Comparison of ENCODE assay signal across 8 cellular contexts in genomic region chr9:33458444-33458843, GRCh38. TPM values are rescaled to one million over a fixed set of nuclear protein-coding genes. Genes with fewer than 3 reads are reported as not detected.
DNase-seq lines count a peak whose midpoint lies in the region; ATAC-seq and TF ChIP-seq lines count a peak whose summit lies in the region.

No MANE protein-coding gene starts in this region.

- H3K9me3 Mint-ChIP-seq in naive thymus-derived CD8-positive, alpha-beta T cell = no peaks in the 10 kb centered on the region

- no peak for TF ChIP-seq CTCF in GM10248 (IDR thresholded peaks at IDR 0.05; ENCODE audit: control extremely low read depth, extremely low read depth, low read depth, missing control alignments)

- CTCF ChIA-PET in GM10248 (lab: Yijun Ruan, JAX) = interaction anchor here (1.1 to 2.5 kb wide), 7 partner anchors 8 to 84 kb away, joined by 3 to 18 read pairs (median 6); partner anchors contain the start of genes AQP3 and NOL6

- peaks cover 29 to 74% (median 56%) of the 10 kb centered on the region in 4 donors for H3K4me1 Mint-ChIP-seq in naive thymus-derived CD8-positive, alpha-beta T cell

- H3K27me3 Mint-ChIP-seq in naive thymus-derived CD8-positive, alpha-beta T cell = no peaks in the 10 kb centered on the region

- POLR2A ChIA-PET in GM10248 (lab: Yijun Ruan, JAX) = interaction anchor here (2.2 kb wide), 1 partner anchor 15 kb away, joined by 5 read pairs; the partner anchor contains the start of gene NOL6
- POLR2A ChIA-PET in naive thymus-derived CD8-positive, alpha-beta T cell (lab: Charles Lee) = interaction anchor here (0.6 to 10.7 kb wide), 4 partner anchors 12 to 55 kb away, joined by 3 to 93 read pairs (median 33); partner anchors contain the start of genes AQP3 and NOL6

- H3K36me3 Mint-ChIP-seq in naive thymus-derived CD8-positive, alpha-beta T cell = peaks cover 0 to 19% (median 4%) of the 10 kb centered on the region in 3 donors

- H3K27ac Mint-ChIP-seq in naive thymus-derived CD8-positive, alpha-beta T cell = peak overlapping the region; percentile 87 to 98 (median 94)

- DNase-seq in GM10248 (ENCODE audit: extremely low spot score) = peak; percentile 61
- peak; percentile 14 for DNase-seq in MV-4-11 (lab: John Stamatoyannopoulos, UW)
- DNase-seq in activated T-cell treated with anti-CD3 and anti-CD28 coated beads, Interleukin-2, amount 50 U/mL, for 48 hours = peak; percentile 65 to 68
- DNase-seq in naive thymus-derived CD8-positive, alpha-beta T cell = peak in 9 of 10 donors; percentile 17 to 79 (median 41)
- DNase-seq in AG08396 (ENCODE audit: low spot score) = no peak
- DNase-seq in cerebellar cortex (ENCODE audit: low spot score) = no peak

- H3K4me3 Mint-ChIP-seq in naive thymus-derived CD8-positive, alpha-beta T cell = peak overlapping the region; percentile 53 to 86 (median 76)

- ATAC-seq in naive thymus-derived CD8-positive, alpha-beta T cell = peak; percentile 78 to 88
- ATAC-seq in HG03457 (IDR thresholded peaks at IDR 0.05; ENCODE audit: unreplicated experiment) (no peak), GM19397 (IDR thresholded peaks at IDR 0.05; ENCODE audit: unreplicated experiment) (no peak)

RNA-seq across cellular contexts. Expression of gene AQP3, which starts 11.1 kb away (rescaled TPM):
- total RNA-seq in naive thymus-derived CD8-positive, alpha-beta T cell = 10 to 100 TPM; 71.6 to 72.8 TPM
- polyA plus RNA-seq in naive thymus-derived CD8-positive, alpha-beta T cell = 100 to 1,000 TPM; 124 to 166 (median 145) TPM

RNA-seq across cellular contexts. Expression of gene NOL6, which starts 15.3 kb away (rescaled TPM):
- total RNA-seq in naive thymus-derived CD8-positive, alpha-beta T cell = 10 to 100 TPM; 42.7 to 47.2 TPM
- polyA plus RNA-seq in naive thymus-derived CD8-positive, alpha-beta T cell = 10 to 100 TPM; 13.5 to 29.2 (median 19.3) TPM

RNA-seq across cellular contexts. Expression of gene AQP7, which starts 56.1 kb away (rescaled TPM):
- total RNA-seq in naive thymus-derived CD8-positive, alpha-beta T cell = under 1 TPM in 1 of 2 experiments, not detected in 1; 0.71 TPM
- under 1 TPM in 1 of 3 donors, not detected in 2; 0.17 TPM for polyA plus RNA-seq in naive thymus-derived CD8-positive, alpha-beta T cell

Comparison
In these comparisons a context has a peak if more than half of its experiments do, and no peak if none do; other contexts are left out.
1. DNase-seq: peak in GM10248 (single experiment), MV-4-11 (single experiment), activated T-cell treated with anti-CD3 and anti-CD28 coated beads, Interleukin-2, amount 50 U/mL, for 48 hours (2 of 2) and naive thymus-derived CD8-positive, alpha-beta T cell (9 of 10); none in AG08396 (single experiment) and cerebellar cortex (single experiment).
2. ATAC-seq: peak in naive thymus-derived CD8-positive, alpha-beta T cell (2 of 2); none in HG03457 (single experiment) and GM19397 (single experiment).